ENCODE assay signal across 8 cellular contexts in genomic region chr16:30378236-30379164, GRCh38. TPM values are rescaled to one million over a fixed set of nuclear protein-coding genes. Genes with fewer than 3 reads are reported as not detected.
DNase-seq lines count a peak whose midpoint lies in the region; ATAC-seq and TF ChIP-seq lines count a peak whose summit lies in the region.

No MANE protein-coding gene starts in this region.

- no peaks in the 10 kb centered on the region for H3K27me3 Mint-ChIP-seq in activated naive CD8-positive, alpha-beta T cell

- CTCF ChIA-PET in SK-N-SH (lab: Yijun Ruan, JAX) = interaction anchor here (0.6 to 2.0 kb wide), 7 partner anchors 17 to 31 kb away, joined by 3 to 11 read pairs (median 3); partner anchors contain the start of genes CD2BP2, ZNF48 and ZNF771

- TF ChIP-seq RAD21 in SK-N-SH (IDR thresholded peaks at IDR 0.05; ENCODE audit: low read length) = no peak

- peaks cover 19% of the 10 kb centered on the region for H3F3A ChIP-seq in SK-N-SH (replicated peaks; ENCODE audit: insufficient read depth)

- H3K36me3 ChIP-seq in SK-N-SH (replicated peaks in 1 of 2; ENCODE audit: control insufficient read depth in 1 of 2, insufficient read depth in 2 of 2, low read length in 1 of 2) (peaks cover 0 to 6% of the 10 kb centered on the region in 2 experiments), ovary (no peaks in the 10 kb centered on the region), thyroid gland (no peaks in the 10 kb centered on the region)

- TF ChIP-seq EP300 in SK-N-SH (IDR thresholded peaks at IDR 0.05; ENCODE audit: borderline replicate concordance in 1 of 2, low read depth in 1 of 2, low read length in 1 of 2) = peak in 1 of 2 experiments; percentile 18; a peak in 1 of 4 replicates
- no peak for TF ChIP-seq EP300 in ovary (IDR thresholded peaks at IDR 0.05)

- peak overlapping the region; percentile 97 for H3K9ac ChIP-seq in SK-N-SH

- no peaks in the 10 kb centered on the region for H3K9me3 Mint-ChIP-seq in activated naive CD8-positive, alpha-beta T cell (ENCODE audit: low read depth)

- TF ChIP-seq POLR2A in ovary (IDR thresholded peaks at IDR 0.05) (no peak), thyroid gland (IDR thresholded peaks at IDR 0.05) (peak; percentile 53 to 84)

- H3K4me3 ChIP-seq in SK-N-SH (ENCODE audit: low read depth in 2 of 2, low read length in 1 of 2) (peak overlapping the region; percentile 70 to 96), ovary (peak overlapping the region; percentile 88), thyroid gland (replicated peaks in 1 of 3) (peak overlapping the region; percentile 56 to 86 (median 69))

- peaks cover 6 to 9% of the 10 kb centered on the region in 2 experiments; a peak in 3 of 4 replicates for H3K4me1 ChIP-seq in SK-N-SH (ENCODE audit: control insufficient read depth in 1 of 2, insufficient read depth in 2 of 2, low read depth in 1 of 2, low read length in 1 of 2)
- peaks cover 4% of the 10 kb centered on the region for H3K4me1 ChIP-seq in ovary (ENCODE audit: insufficient read depth)
- peaks cover 12 to 15% of the 10 kb centered on the region in 2 donors for H3K4me1 ChIP-seq in thyroid gland

- 2% methylated on average over 24 of the region's 68 CpGs for WGBS in SK-N-SH (ENCODE audit: low lambda C conversion rate)
- 0% methylated on average over 52 to 67 of the region's 68 CpGs for WGBS in ovary, 3 donors
- WGBS in thyroid gland, 2 donors = 2% methylated on average over 33 to 37 of the region's 68 CpGs

- H3K79me2 ChIP-seq in SK-N-SH (ENCODE audit: insufficient read depth) = peaks cover 15% of the 10 kb centered on the region; the same call in 1 of the 2 replicates

- H3K4me2 ChIP-seq in SK-N-SH = peak overlapping the region; percentile 100

- no peaks in the 10 kb centered on the region for H3K9me2 ChIP-seq in SK-N-SH

- H3K4me3 Mint-ChIP-seq in activated naive CD8-positive, alpha-beta T cell = peak overlapping the region; percentile 94

- DNase-seq in GM10266 (ENCODE audit: extremely low spot score) (peak; percentile 97), NCI-H1092 (lab: John Stamatoyannopoulos, UW) (peak; percentile 95), SK-N-SH (peak; percentile 98), head of caudate nucleus (peak; percentile 98 to 100 (median 100)), ovary (peak; percentile 99 to 100 (median 99)), thyroid gland (peak; percentile 99 to 100)

- TF ChIP-seq CTCF in GM10266 (IDR thresholded peaks at IDR 0.05; ENCODE audit: control insufficient read depth, insufficient read depth, low read depth, missing control alignments) (no peak), SK-N-SH (IDR thresholded peaks at IDR 0.05) (peak; percentile 35), ovary (IDR thresholded peaks at IDR 0.05) (no peak), thyroid gland (IDR thresholded peaks at IDR 0.05) (peak in 3 of 6 experiments; percentile 6 to 15 (median 9))

- peak overlapping the region; percentile 93 for H2AFZ ChIP-seq in SK-N-SH (ENCODE audit: low read depth)

- peaks cover 6% of the 10 kb centered on the region for H3K36me3 Mint-ChIP-seq in activated naive CD8-positive, alpha-beta T cell

- peak overlapping the region; percentile 98 to 99 for H3K27ac ChIP-seq in SK-N-SH (ENCODE audit: low read depth in 2 of 2, low read length in 1 of 2)
- H3K27ac ChIP-seq in ovary = peak overlapping the region; percentile 99 to 100
- H3K27ac ChIP-seq in thyroid gland = peak overlapping the region; percentile 99 to 100 (median 100)

- POLR2A ChIA-PET in SK-N-SH (lab: Yijun Ruan, JAX) = interaction anchor here (0.9 to 1.5 kb wide), 5 partner anchors 9 to 24 kb away, joined by 3 to 9 read pairs (median 3); partner anchors contain the start of gene ZNF48

- ATAC-seq in HG02610 (IDR thresholded peaks at IDR 0.05; ENCODE audit: unreplicated experiment) = peak; percentile 87

- intact Hi-C loops in head of caudate nucleus (cut with DNase I) (loop anchor here (2.0 kb wide), 1 partner anchor 16 kb away; the partner anchor contains the start of gene ZNF48), ovary (cut with DNase I) (loop anchor here in 1 of 4 donors (10.0 kb wide), 1 partner anchor 276 kb away; the partner anchor contains the start of genes FBRS and PRR14), thyroid gland (cut with DNase I) (no loop called here)

- H3K27ac Mint-ChIP-seq in activated naive CD8-positive, alpha-beta T cell = peak overlapping the region; percentile 99

- H3K27me3 ChIP-seq in SK-N-SH (ENCODE audit: insufficient read depth) (no peaks in the 10 kb centered on the region), ovary (no peaks in the 10 kb centered on the region), thyroid gland (no peaks in the 10 kb centered on the region)

- H4K20me1 ChIP-seq in SK-N-SH (ENCODE audit: insufficient read depth) = peaks cover 12% of the 10 kb centered on the region; the same call in 1 of the 2 replicates

- H3K4me1 Mint-ChIP-seq in activated naive CD8-positive, alpha-beta T cell (ENCODE audit: low read depth) = peaks cover 46% of the 10 kb centered on the region

- H3K9me3 ChIP-seq in SK-N-SH = no peaks in the 10 kb centered on the region
- no peaks in the 10 kb centered on the region for H3K9me3 ChIP-seq in ovary
- no peaks in the 10 kb centered on the region for H3K9me3 ChIP-seq in thyroid gland

TF ChIP-seq in SK-N-SH, 30 proteins besides CTCF, POLR2A, EP300 and RAD21 (continues in another document):
- no peak; the same call in 1 of the 2 replicates for TF ChIP-seq TCF12 (IDR thresholded peaks at IDR 0.05)
- TF ChIP-seq GATA2 (CRISPR knock-in tag; IDR thresholded peaks at IDR 0.05) = no peak; the same call in 1 of the 2 replicates
- peak; percentile 93 for TF ChIP-seq POLR2AphosphoS5 (IDR thresholded peaks at IDR 0.05; ENCODE audit: low read depth, low read length)
- TF ChIP-seq GABPA (IDR thresholded peaks at IDR 0.05; ENCODE audit: low read depth) = no peak
- peak; percentile 48; the same call in 1 of the 2 replicates for TF ChIP-seq MXI1 (IDR thresholded peaks at IDR 0.05; ENCODE audit: low read depth, low read length)
- no peak for TF ChIP-seq TEAD4 (IDR thresholded peaks at IDR 0.05; ENCODE audit: borderline replicate concordance, insufficient read depth)
- no peak for TF ChIP-seq JUND (IDR thresholded peaks at IDR 0.05)
- TF ChIP-seq FOXJ3 (CRISPR knock-in tag; IDR thresholded peaks at IDR 0.05) = no peak
- TF ChIP-seq, protein P1, sequence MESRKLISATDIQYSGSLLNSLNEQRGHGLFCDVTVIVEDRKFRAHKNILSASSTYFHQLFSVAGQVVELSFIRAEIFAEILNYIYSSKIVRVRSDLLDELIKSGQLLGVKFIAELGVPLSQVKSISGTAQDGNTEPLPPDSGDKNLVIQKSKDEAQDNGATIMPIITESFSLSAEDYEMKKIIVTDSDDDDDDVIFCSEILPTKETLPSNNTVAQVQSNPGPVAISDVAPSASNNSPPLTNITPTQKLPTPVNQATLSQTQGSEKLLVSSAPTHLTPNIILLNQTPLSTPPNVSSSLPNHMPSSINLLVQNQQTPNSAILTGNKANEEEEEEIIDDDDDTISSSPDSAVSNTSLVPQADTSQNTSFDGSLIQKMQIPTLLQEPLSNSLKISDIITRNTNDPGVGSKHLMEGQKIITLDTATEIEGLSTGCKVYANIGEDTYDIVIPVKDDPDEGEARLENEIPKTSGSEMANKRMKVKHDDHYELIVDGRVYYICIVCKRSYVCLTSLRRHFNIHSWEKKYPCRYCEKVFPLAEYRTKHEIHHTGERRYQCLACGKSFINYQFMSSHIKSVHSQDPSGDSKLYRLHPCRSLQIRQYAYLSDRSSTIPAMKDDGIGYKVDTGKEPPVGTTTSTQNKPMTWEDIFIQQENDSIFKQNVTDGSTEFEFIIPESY (IDR thresholded peaks at IDR 0.05; ENCODE audit: borderline replicate concordance, low read depth) = no peak
- no peak for TF ChIP-seq RXRA (IDR thresholded peaks at IDR 0.05; ENCODE audit: borderline replicate concordance, low read depth)
- no peak for TF ChIP-seq NFIC (IDR thresholded peaks at IDR 0.05; ENCODE audit: borderline replicate concordance)
- TF ChIP-seq, protein P2, sequence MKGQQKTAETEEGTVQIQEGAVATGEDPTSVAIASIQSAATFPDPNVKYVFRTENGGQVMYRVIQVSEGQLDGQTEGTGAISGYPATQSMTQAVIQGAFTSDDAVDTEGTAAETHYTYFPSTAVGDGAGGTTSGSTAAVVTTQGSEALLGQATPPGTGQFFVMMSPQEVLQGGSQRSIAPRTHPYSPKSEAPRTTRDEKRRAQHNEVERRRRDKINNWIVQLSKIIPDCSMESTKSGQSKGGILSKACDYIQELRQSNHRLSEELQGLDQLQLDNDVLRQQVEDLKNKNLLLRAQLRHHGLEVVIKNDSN (IDR thresholded peaks at IDR 0.05; ENCODE audit: borderline replicate concordance, low read depth) = no peak
- TF ChIP-seq EZH2phosphoT487 (IDR thresholded peaks at IDR 0.05; ENCODE audit: borderline replicate concordance, low read depth) = no peak

RNA-seq across cellular contexts. Expression of gene SEPTIN1, which starts 3.9 kb away (rescaled TPM):
- polyA plus RNA-seq in SK-N-SH (2012; rRNA removed) (0.13 and 0.25 TPM in 2 replicates), ovary (1 to 10 TPM; 1.9 to 3.2 TPM)
- polyA plus RNA-seq in SK-N-SH (2012; cell fraction: cytosol; rRNA removed) = 0.35 and 0.43 TPM in 2 replicates
- 0.76 and 0.94 TPM in 2 replicates for polyA plus RNA-seq in SK-N-SH (2012; cell fraction: nucleus; rRNA removed)
- total RNA-seq in ovary (1 to 10 TPM in 6 of 7 donors, under 1 TPM in 1; 0.46 to 8.2 (median 4.4) TPM), thyroid gland (1 to 10 TPM in 3 of 4 donors, under 1 TPM in 1; 0.56 to 3.4 (median 1.4) TPM)

RNA-seq across cellular contexts. Expression of gene MYL11, which starts 3.9 kb away (rescaled TPM):
- polyA plus RNA-seq in SK-N-SH (2012; rRNA removed) (0.23 TPM in 1 of 2 replicates, not detected in the other), ovary (1 to 10 TPM in 1 of 2 donors, under 1 TPM in 1; 0.38 to 1.4 TPM)
- polyA plus RNA-seq in SK-N-SH (2012; cell fraction: cytosol; rRNA removed) = not detected in 2 replicates
- 0.08 and 0.65 TPM in 2 replicates for polyA plus RNA-seq in SK-N-SH (2012; cell fraction: nucleus; rRNA removed)
- total RNA-seq in ovary (1 to 10 TPM in 2 of 7 donors, not detected in 5; 1.0 to 1.3 TPM), thyroid gland (not detected)

RNA-seq across cellular contexts. Expression of gene TBC1D10B, which starts 8.2 kb away (rescaled TPM):
- 15.7 and 20.5 TPM in 2 replicates for polyA plus RNA-seq in SK-N-SH (2012; rRNA removed)
- 9.0 and 13.6 TPM in 2 replicates for polyA plus RNA-seq in SK-N-SH (2012; cell fraction: cytosol; rRNA removed)
- 41.2 and 55.4 TPM in 2 replicates for polyA plus RNA-seq in SK-N-SH (2012; cell fraction: nucleus; rRNA removed)
- 10 to 100 TPM; 18.4 to 46.9 (median 38.0) TPM for total RNA-seq in ovary
- 10 to 100 TPM; 24.7 to 29.7 TPM for polyA plus RNA-seq in ovary
- 10 to 100 TPM; 26.6 to 38.1 (median 33.5) TPM for total RNA-seq in thyroid gland

RNA-seq across cellular contexts. Expression of gene ZNF48, which starts 16.7 kb away (rescaled TPM):
- 7.9 and 8.8 TPM in 2 replicates for polyA plus RNA-seq in SK-N-SH (2012; rRNA removed)
- 7.3 and 7.6 TPM in 2 replicates for polyA plus RNA-seq in SK-N-SH (2012; cell fraction: cytosol; rRNA removed)
- 14.8 and 17.0 TPM in 2 replicates for polyA plus RNA-seq in SK-N-SH (2012; cell fraction: nucleus; rRNA removed)
- total RNA-seq in ovary = 1 to 10 TPM; 6.2 to 9.8 (median 6.7) TPM
- polyA plus RNA-seq in ovary = 1 to 10 TPM; 2.7 to 4.8 TPM
- total RNA-seq in thyroid gland = 10 to 100 TPM in 2 of 4 donors, 1 to 10 TPM in 2; 8.5 to 12.2 (median 9.4) TPM

RNA-seq across cellular contexts. Expression of gene CD2BP2, which starts 23.4 kb away (rescaled TPM):
- polyA plus RNA-seq in SK-N-SH (2012; rRNA removed) = 80.8 and 85.3 TPM in 2 replicates
- polyA plus RNA-seq in SK-N-SH (2012; cell fraction: cytosol; rRNA removed) = 64.7 and 70.5 TPM in 2 replicates
- 202 and 222 TPM in 2 replicates for polyA plus RNA-seq in SK-N-SH (2012; cell fraction: nucleus; rRNA removed)
- 10 to 100 TPM; 29.2 to 68.3 (median 64.7) TPM for total RNA-seq in ovary
- 10 to 100 TPM; 44.1 to 81.7 TPM for polyA plus RNA-seq in ovary
- 10 to 100 TPM; 39.1 to 68.5 (median 56.1) TPM for total RNA-seq in thyroid gland

Comparison
In these comparisons a context has a peak if more than half of its experiments do, and no peak if none do; other contexts are left out.
1. Peak in every context shown above with its lines: DNase-seq, ATAC-seq, H3K4me3 ChIP-seq and H3K27ac ChIP-seq.